ENCODE assay signal across 1 cellular context in the genomic region with DNA sequence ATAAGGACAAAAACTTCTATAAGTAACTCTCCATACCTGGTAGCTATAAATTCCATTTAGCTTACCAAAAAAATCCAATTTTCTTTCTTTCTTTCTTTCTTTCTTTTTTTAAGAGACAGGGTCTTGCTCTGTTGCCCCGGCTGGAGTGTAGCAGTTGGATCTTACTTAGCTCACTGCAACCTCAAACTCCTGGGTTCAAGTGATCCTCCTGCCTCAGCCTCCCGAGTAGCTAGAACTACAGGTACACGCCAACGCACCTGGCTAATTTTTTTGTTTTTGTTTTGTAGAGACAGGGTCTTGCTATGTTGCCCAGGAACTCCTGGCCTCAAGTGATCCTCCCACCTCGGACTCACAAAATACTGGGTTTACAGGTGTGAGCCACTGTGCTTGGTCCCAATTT.
TF ChIP-seq lines count a peak whose summit lies in the region.

No MANE protein-coding gene starts in this region.

TF ChIP-seq in K562, 482 proteins besides CTCF, POLR2A, EP300 and RAD21 (continued from another document):
- TF ChIP-seq BCOR (IDR thresholded peaks at IDR 0.05): 0 out of 2 replicates have a peak, but pooled peaks have one; percentile 44
- 0 out of 2 replicates have a peak, but pooled peaks have one; percentile 34 for TF ChIP-seq SMARCA5 (IDR thresholded peaks at IDR 0.05)
- TF ChIP-seq THRAP3 (IDR thresholded peaks at IDR 0.05; ENCODE audit: borderline replicate concordance): no peak
- no peak for TF ChIP-seq ZNF212 (CRISPR knock-in tag; IDR thresholded peaks at IDR 0.05)
- no peak for TF ChIP-seq ZNF347 (CRISPR knock-in tag; IDR thresholded peaks at IDR 0.05; ENCODE audit: low read depth)
- TF ChIP-seq, protein P1, sequence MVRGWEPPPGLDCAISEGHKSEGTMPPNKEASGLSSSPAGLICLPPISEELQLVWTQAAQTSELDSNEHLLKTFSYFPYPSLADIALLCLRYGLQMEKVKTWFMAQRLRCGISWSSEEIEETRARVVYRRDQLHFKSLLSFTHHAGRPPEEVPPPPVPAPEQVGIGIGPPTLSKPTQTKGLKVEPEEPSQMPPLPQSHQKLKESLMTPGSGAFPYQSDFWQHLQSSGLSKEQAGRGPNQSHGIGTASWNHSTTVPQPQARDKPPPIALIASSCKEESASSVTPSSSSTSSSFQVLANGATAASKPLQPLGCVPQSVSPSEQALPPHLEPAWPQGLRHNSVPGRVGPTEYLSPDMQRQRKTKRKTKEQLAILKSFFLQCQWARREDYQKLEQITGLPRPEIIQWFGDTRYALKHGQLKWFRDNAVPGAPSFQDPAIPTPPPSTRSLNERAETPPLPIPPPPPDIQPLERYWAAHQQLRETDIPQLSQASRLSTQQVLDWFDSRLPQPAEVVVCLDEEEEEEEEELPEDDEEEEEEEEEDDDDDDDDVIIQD (CRISPR knock-in tag; IDR thresholded peaks at IDR 0.05): no peak
- no peak for TF ChIP-seq CC2D1A (IDR thresholded peaks at IDR 0.05)
- TF ChIP-seq NR2C1 (IDR thresholded peaks at IDR 0.05): no peak
- no peak for TF ChIP-seq NR2C1 (tag; IDR thresholded peaks at IDR 0.05)
- no peak for TF ChIP-seq NFXL1 (CRISPR knock-in tag; IDR thresholded peaks at IDR 0.05)
- TF ChIP-seq RBM25 (IDR thresholded peaks at IDR 0.05; ENCODE audit: low read depth, low read length, severe bottlenecking): peak; percentile 39
- TF ChIP-seq E2F3 (CRISPR knock-in tag; IDR thresholded peaks at IDR 0.05): no peak
- TF ChIP-seq ZNF121 (CRISPR knock-in tag; conservative IDR thresholded peaks at IDR 0.05): peak; percentile 97
- TF ChIP-seq, protein P2, sequence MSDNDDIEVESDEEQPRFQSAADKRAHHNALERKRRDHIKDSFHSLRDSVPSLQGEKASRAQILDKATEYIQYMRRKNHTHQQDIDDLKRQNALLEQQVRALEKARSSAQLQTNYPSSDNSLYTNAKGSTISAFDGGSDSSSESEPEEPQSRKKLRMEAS (CRISPR knock-in tag; IDR thresholded peaks at IDR 0.05): no peak
- no peak for TF ChIP-seq ZZZ3 (IDR thresholded peaks at IDR 0.05)
